In the genomic region with DNA sequence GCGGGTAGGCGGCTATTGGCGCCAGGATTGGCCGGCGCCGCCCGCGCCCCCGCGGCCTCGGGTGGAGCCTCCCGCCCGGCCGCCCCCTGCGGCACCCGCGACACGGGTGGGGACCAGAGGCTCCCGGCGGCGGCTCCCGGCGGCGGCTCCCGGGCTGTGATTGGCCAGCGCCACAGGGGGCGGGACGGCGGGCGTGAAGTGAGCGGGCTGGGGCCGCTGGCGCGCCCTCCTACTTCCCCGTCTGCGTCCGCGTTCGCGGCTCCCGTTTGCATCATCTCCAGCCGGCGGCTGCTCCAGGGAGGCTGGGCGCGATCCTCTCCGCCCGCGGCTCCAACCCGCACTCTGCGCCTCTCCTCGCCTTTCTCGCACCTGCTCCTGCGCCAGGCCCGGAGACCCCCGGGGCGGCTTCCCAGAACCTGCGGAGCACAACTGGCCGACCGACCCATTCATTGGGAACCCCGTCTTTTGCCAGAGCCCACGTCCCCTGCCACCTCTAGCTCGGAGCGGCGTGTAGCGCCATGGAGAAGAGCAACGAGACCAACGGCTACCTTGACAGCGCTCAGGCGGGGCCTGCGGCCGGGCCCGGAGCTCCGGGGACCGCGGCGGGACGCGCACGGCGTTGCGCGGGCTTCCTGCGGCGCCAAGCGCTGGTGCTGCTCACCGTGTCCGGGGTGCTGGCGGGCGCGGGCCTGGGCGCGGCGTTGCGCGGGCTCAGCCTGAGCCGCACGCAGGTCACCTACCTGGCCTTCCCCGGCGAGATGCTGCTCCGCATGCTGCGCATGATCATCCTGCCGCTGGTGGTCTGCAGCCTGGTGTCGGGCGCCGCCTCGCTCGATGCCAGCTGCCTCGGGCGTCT, we compare ENCODE assay signal across 8 cellular contexts. TPM values are rescaled to one million over a fixed set of nuclear protein-coding genes. Genes with fewer than 3 reads are reported as not detected.
DNase-seq lines count a peak whose midpoint lies in the region; TF ChIP-seq lines count a peak whose summit lies in the region.

TSS of gene SLC1A4 (plus strand) at position 274 of the 856 bp plus-strand sequence. CDS start at position 519, 245 bp downstream.

- H3K4me1 Mint-ChIP-seq in neural progenitor cell, result peaks cover 28% of the 10 kb centered on the region

- H4K20me1 ChIP-seq in neural progenitor cell (ENCODE audit: low read depth), result peaks cover 19% of the 10 kb centered on the region

- peaks cover 23% of the 10 kb centered on the region for H3F3A ChIP-seq in neural progenitor cell (ENCODE audit: low read depth)

- H3K4me3 Mint-ChIP-seq in neural progenitor cell, result peak within 1 kb of the TSS; percentile 91

- H3K36me3 Mint-ChIP-seq in neural progenitor cell, result peaks cover 4% of the 10 kb centered on the region

- no peak for TF ChIP-seq CTCF in foreskin fibroblast (IDR thresholded peaks at IDR 0.05; ENCODE audit: low read depth, low read length)
- TF ChIP-seq CTCF in neural progenitor cell (IDR thresholded peaks at IDR 0.05), result no peak

- no peaks in the 10 kb centered on the region for H3K9me3 Mint-ChIP-seq in neural progenitor cell

- peaks cover 68% of the 10 kb centered on the region for H3K27me3 ChIP-seq in neural progenitor cell

- H3K79me2 ChIP-seq in neural progenitor cell (ENCODE audit: low read depth), result no peaks in the 10 kb centered on the region

- peaks cover 15% of the 10 kb centered on the region for H3K4me1 ChIP-seq in neural progenitor cell

- no peak within 1 kb of the TSS for H3K27ac ChIP-seq in neural progenitor cell

- DNase-seq in EH (ENCODE audit: low read depth) (peak; percentile 95), H4 (ENCODE audit: low spot score) (peak; percentile 80), LoVo (ENCODE audit: low spot score) (peak; percentile 77), SHP77 treated with DMSO at 0.1 percent for 48 hours (lab: John Stamatoyannopoulos, UW) (peak; percentile 54), foreskin fibroblast (peak; percentile 72 to 97), neural progenitor cell (ENCODE audit: low spot score) (peak; percentile 74), stromal cell of bone marrow (ENCODE audit: low read depth) (peak; percentile 78)
- peak; percentile 94 for DNase-seq in activated effector memory CD4-positive, alpha-beta T cell treated with anti-CD3 and anti-CD28 coated beads, Interleukin-2, amount 50 U/mL, for 16 hours

- peak within 1 kb of the TSS; percentile 80 for H3K27ac Mint-ChIP-seq in neural progenitor cell

- peak within 1 kb of the TSS; percentile 91 for H2AFZ ChIP-seq in neural progenitor cell (replicated peaks)

- H3K4me3 ChIP-seq in foreskin fibroblast (ENCODE audit: low read depth in 1 of 2, low read length in 2 of 2), result peak within 1 kb of the TSS; percentile 76 to 81
- peak within 1 kb of the TSS; percentile 52 for H3K4me3 ChIP-seq in neural progenitor cell

- peak within 1 kb of the TSS; percentile 100 for H3K4me2 ChIP-seq in neural progenitor cell

- peaks cover 21% of the 10 kb centered on the region for H3K27me3 Mint-ChIP-seq in neural progenitor cell (ENCODE audit: insufficient read depth, low read depth)

- no peaks in the 10 kb centered on the region for H3K36me3 ChIP-seq in neural progenitor cell

- H3K9me3 ChIP-seq in neural progenitor cell (ENCODE audit: low read depth), result no peaks in the 10 kb centered on the region

- no peak within 1 kb of the TSS for H3K9ac ChIP-seq in neural progenitor cell

RNA-seq across cellular contexts. Expression of gene SLC1A4, which starts in this region (rescaled TPM):
- total RNA-seq in H4 (2014; rRNA removed; shearing (Covaris generic)), result 27.0 and 30.1 TPM in 2 replicates
- 1.3 and 1.8 TPM in 2 replicates for total RNA-seq in neural progenitor cell (ENCODE audit: low replicate concordance)

Comparison
In these comparisons a context has a peak if more than half of its experiments do, and no peak if none do; other contexts are left out.
1. RNA of gene SLC1A4 (total RNA-seq): 27.0 to 30.1 TPM in H4; 1.3 to 1.8 TPM in neural progenitor cell; every median in the first group is over 10 times any median in the second.
2. Peak in every context shown above with its lines, with median percentiles within 50 percentile points of each other: DNase-seq.